ENCODE assay signal across 16 cellular contexts in the genomic region with DNA sequence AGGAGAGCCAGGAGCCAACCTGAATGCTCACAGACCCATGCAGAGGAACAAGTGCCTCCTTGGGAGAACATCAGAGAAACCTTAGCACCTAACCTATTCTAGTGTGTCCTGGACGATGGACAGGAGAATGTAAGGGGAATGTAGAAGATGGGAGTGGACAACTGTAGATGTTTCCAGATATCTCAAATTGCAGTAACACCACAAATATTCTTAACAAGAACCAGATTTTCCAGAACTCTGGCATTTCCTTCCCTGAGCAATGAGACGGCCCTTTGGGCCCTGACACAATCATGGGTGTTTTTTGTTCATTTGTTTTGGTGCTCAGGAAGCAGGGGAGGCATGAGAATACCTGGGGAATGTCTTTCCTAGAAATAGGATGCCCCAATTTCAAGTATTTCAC.
A peak's percentile ranks its signal among the peaks of the same experiment; 100 is the strongest.
DNase-seq lines count a peak whose midpoint lies in the region; ATAC-seq and TF ChIP-seq lines count a peak whose summit lies in the region.
"Had no signal": no experiment of that assay in that cellular context is flagged by ENCODE, and none has a peak within 500 bp of the region (broad histone marks: within the 10 kb centered on the region; RNA-seq: fewer than 3 reads in every experiment).

No MANE protein-coding gene starts in this region.

- H3K4me3 Mint-ChIP-seq in activated CD4-positive, alpha-beta memory T cell treated with anti-CD3 and anti-CD28 coated beads for 36 hours: no peak overlapping the region
- H3K4me3 Mint-ChIP-seq: CD8-positive, alpha-beta T cell; H9 had no signal

- H3K4me1 Mint-ChIP-seq in activated CD4-positive, alpha-beta memory T cell treated with anti-CD3 and anti-CD28 coated beads for 36 hours (ENCODE audit: low read depth): peaks cover 8% of the 10 kb centered on the region

- peak; percentile 62 for DNase-seq in AG08395 (ENCODE audit: low spot score)
- DNase-seq in GM03348 (ENCODE audit: low spot score): peak; percentile 60
- no peak for DNase-seq in SK-N-SH
- peak; percentile 71 for DNase-seq in fibroblast of mammary gland (ENCODE audit: low read depth)
- DNase-seq in activated CD4-positive, alpha-beta memory T cell treated with anti-CD3 and anti-CD28 coated beads for 36 hours: no peak
- no peak for DNase-seq in foreskin keratinocyte
- no peak for DNase-seq in stimulated activated CD4-positive, alpha-beta T cell treated with anti-CD3 and anti-CD28 coated beads, Interleukin-2, amount 100 ng/mL, for 48 hours
- DNase-seq: BE2C; CD8-positive, alpha-beta T cell; H9; Kasumi-1; NCI-H187 treated with DMSO at 0.1 percent for 48 hours; NCI-H446; Peyer's patch; SHP77 had no signal

- WGBS in SK-N-SH (ENCODE audit: low lambda C conversion rate): 42% methylated on average over 2 of the region's 2 CpGs

- H3K9me2 ChIP-seq in SK-N-SH: no peaks in the 10 kb centered on the region

- H3K9me3 ChIP-seq in SK-N-SH: no peaks in the 10 kb centered on the region
- H3K9me3 ChIP-seq: BE2C, Peyer's patch had no signal

- TF ChIP-seq RAD21 in SK-N-SH (IDR thresholded peaks at IDR 0.05; ENCODE audit: low read length): no peak

- H2AFZ ChIP-seq in SK-N-SH (ENCODE audit: low read depth): no peak overlapping the region

- no peak overlapping the region for H3K9ac ChIP-seq in SK-N-SH

- H3F3A ChIP-seq in SK-N-SH (replicated peaks; ENCODE audit: insufficient read depth): peaks cover 20% of the 10 kb centered on the region

- H3K36me3 ChIP-seq in SK-N-SH (replicated peaks in 1 of 2; ENCODE audit: control insufficient read depth in 1 of 2, insufficient read depth in 2 of 2, low read length in 1 of 2): no peaks in the 10 kb centered on the region
- H3K36me3 ChIP-seq: BE2C, Peyer's patch had no signal

- H3K36me3 Mint-ChIP-seq in activated CD4-positive, alpha-beta memory T cell treated with anti-CD3 and anti-CD28 coated beads for 36 hours: no peaks in the 10 kb centered on the region
- H3K36me3 Mint-ChIP-seq: CD8-positive, alpha-beta T cell had no signal

- ATAC-seq in HG03025 (IDR thresholded peaks at IDR 0.05; ENCODE audit: low FRiP score, unreplicated experiment) (no peak), foreskin keratinocyte (no peak)
- ATAC-seq: CD8-positive, alpha-beta T cell had no signal

- H3K27me3 Mint-ChIP-seq in activated CD4-positive, alpha-beta memory T cell treated with anti-CD3 and anti-CD28 coated beads for 36 hours: peaks cover 3% of the 10 kb centered on the region

- TF ChIP-seq CTCF in SK-N-SH (IDR thresholded peaks at IDR 0.05) (no peak), fibroblast of mammary gland (conservative IDR thresholded peaks at IDR 0.05; ENCODE audit: control insufficient read depth, insufficient read depth, low read depth, low read length) (no peak), foreskin keratinocyte (conservative IDR thresholded peaks at IDR 0.05) (no peak)

- H3K4me3 ChIP-seq in SK-N-SH (ENCODE audit: low read depth in 2 of 2, low read length in 1 of 2) (no peak overlapping the region), fibroblast of mammary gland (ENCODE audit: control insufficient read depth, low read depth, low read length) (no peak overlapping the region)
- H3K4me3 ChIP-seq: Peyer's patch had no signal

- peaks cover 17 to 40% of the 10 kb centered on the region in 2 experiments for H3K4me1 ChIP-seq in SK-N-SH (ENCODE audit: control insufficient read depth in 1 of 2, insufficient read depth in 2 of 2, low read depth in 1 of 2, low read length in 1 of 2)
- H3K4me1 ChIP-seq in foreskin keratinocyte: peaks cover 33% of the 10 kb centered on the region
- H3K4me1 ChIP-seq: BE2C, Peyer's patch had no signal

- H3K27ac Mint-ChIP-seq in activated CD4-positive, alpha-beta memory T cell treated with anti-CD3 and anti-CD28 coated beads for 36 hours: no peak overlapping the region
- H3K27ac Mint-ChIP-seq: CD8-positive, alpha-beta T cell; H9 had no signal

- TF ChIP-seq EP300 in SK-N-SH (IDR thresholded peaks at IDR 0.05; ENCODE audit: borderline replicate concordance in 1 of 2, low read depth in 1 of 2, low read length in 1 of 2): peak in 1 of 2 experiments; percentile 52; a peak in 1 of 4 replicates

- H3K27me3 ChIP-seq in SK-N-SH (ENCODE audit: insufficient read depth) (no peaks in the 10 kb centered on the region), foreskin keratinocyte (no peaks in the 10 kb centered on the region)
- H3K27me3 ChIP-seq: BE2C, Peyer's patch had no signal

- no peaks in the 10 kb centered on the region for H3K79me2 ChIP-seq in SK-N-SH (ENCODE audit: insufficient read depth)

- no peaks in the 10 kb centered on the region for H3K9me3 Mint-ChIP-seq in activated CD4-positive, alpha-beta memory T cell treated with anti-CD3 and anti-CD28 coated beads for 36 hours
- H3K9me3 Mint-ChIP-seq: CD8-positive, alpha-beta T cell; H9 had no signal

- H3K27ac ChIP-seq in SK-N-SH (ENCODE audit: low read depth in 2 of 2, low read length in 1 of 2): peak overlapping the region in 1 of 2 experiments; percentile 51; a peak in 1 of 4 replicates
- no peak overlapping the region for H3K27ac ChIP-seq in foreskin keratinocyte
- H3K27ac ChIP-seq: Peyer's patch had no signal

- CTCF ChIA-PET in SK-N-SH (lab: Yijun Ruan, JAX): interaction anchor here (0.8 kb wide), 1 partner anchor 9 kb away, joined by 3 read pairs; no protein-coding TSS in a partner anchor
- CTCF ChIA-PET in activated CD4-positive, alpha-beta memory T cell treated with anti-CD3 and anti-CD28 coated beads for 36 hours (lab: Charles Lee): no interaction called here

- intact Hi-C loops in activated CD4-positive, alpha-beta memory T cell treated with anti-CD3 and anti-CD28 coated beads for 36 hours (cut with micrococcal nuclease): no loop called here

- POLR2A ChIA-PET in SK-N-SH (lab: Yijun Ruan, JAX): no interaction called here
- POLR2A ChIA-PET in activated CD4-positive, alpha-beta memory T cell treated with anti-CD3 and anti-CD28 coated beads for 36 hours (lab: Charles Lee): no interaction called here

- H3K4me2 ChIP-seq in SK-N-SH: no peak overlapping the region

- no peaks in the 10 kb centered on the region for H4K20me1 ChIP-seq in SK-N-SH (ENCODE audit: insufficient read depth)

TF ChIP-seq in SK-N-SH, 30 proteins besides CTCF, POLR2A, EP300 and RAD21:
- TF ChIP-seq, protein P1, sequence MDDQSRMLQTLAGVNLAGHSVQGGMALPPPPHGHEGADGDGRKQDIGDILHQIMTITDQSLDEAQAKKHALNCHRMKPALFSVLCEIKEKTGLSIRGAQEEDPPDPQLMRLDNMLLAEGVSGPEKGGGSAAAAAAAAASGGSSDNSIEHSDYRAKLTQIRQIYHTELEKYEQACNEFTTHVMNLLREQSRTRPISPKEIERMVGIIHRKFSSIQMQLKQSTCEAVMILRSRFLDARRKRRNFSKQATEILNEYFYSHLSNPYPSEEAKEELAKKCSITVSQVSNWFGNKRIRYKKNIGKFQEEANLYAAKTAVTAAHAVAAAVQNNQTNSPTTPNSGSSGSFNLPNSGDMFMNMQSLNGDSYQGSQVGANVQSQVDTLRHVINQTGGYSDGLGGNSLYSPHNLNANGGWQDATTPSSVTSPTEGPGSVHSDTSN (IDR thresholded peaks at IDR 0.05): peak; percentile 57
- TF ChIP-seq, protein P2, sequence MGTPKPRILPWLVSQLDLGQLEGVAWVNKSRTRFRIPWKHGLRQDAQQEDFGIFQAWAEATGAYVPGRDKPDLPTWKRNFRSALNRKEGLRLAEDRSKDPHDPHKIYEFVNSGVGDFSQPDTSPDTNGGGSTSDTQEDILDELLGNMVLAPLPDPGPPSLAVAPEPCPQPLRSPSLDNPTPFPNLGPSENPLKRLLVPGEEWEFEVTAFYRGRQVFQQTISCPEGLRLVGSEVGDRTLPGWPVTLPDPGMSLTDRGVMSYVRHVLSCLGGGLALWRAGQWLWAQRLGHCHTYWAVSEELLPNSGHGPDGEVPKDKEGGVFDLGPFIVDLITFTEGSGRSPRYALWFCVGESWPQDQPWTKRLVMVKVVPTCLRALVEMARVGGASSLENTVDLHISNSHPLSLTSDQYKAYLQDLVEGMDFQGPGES (IDR thresholded peaks at IDR 0.05; ENCODE audit: low read depth, low read length): no peak
- no peak for TF ChIP-seq CHD2 (IDR thresholded peaks at IDR 0.05; ENCODE audit: low read length, partially characterized antibody)
- peak; percentile 86 for TF ChIP-seq TCF12 (IDR thresholded peaks at IDR 0.05)
- 0 out of 2 replicates have a peak, but pooled peaks have one; percentile 5 for TF ChIP-seq RXRA (IDR thresholded peaks at IDR 0.05; ENCODE audit: borderline replicate concordance, low read depth)
- TF ChIP-seq TEAD4 (IDR thresholded peaks at IDR 0.05; ENCODE audit: borderline replicate concordance, insufficient read depth): 0 out of 2 replicates have a peak, but pooled peaks have one; percentile 23

Comparison
In these comparisons a context has a peak if more than half of its experiments do, and no peak if none do; other contexts are left out.
1. DNase-seq: peak in AG08395 (single experiment), GM03348 (single experiment) and fibroblast of mammary gland (single experiment); none in SK-N-SH (single experiment), activated CD4-positive, alpha-beta memory T cell treated with anti-CD3 and anti-CD28 coated beads for 36 hours (single experiment), foreskin keratinocyte (0 of 2) and stimulated activated CD4-positive, alpha-beta T cell treated with anti-CD3 and anti-CD28 coated beads, Interleukin-2, amount 100 ng/mL, for 48 hours (0 of 2).